Comparison of ENCODE assay signal across 17 cellular contexts in the genomic region with DNA sequence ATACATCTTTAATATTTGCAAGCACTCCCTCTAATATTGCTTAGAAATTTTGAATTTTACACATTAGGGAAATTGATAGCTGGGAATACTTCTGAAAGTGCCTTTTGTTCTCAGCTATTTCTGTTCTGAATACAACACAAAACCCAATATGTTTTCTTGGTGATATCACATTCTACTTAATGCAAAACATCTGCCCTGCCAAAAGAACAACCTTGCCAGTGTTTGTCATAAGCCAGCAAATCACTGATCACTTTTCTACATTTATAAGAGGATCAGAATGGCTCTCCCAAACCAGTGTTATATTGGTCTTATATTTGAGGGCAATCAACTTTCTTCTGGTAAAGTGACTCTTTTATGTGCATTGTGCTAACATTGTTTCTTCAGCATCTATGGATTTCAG.
DNase-seq lines count a peak whose midpoint lies in the region; ATAC-seq, FAIRE-seq and TF ChIP-seq lines count a peak whose summit lies in the region.
"Had no signal": no experiment of that assay in that cellular context is flagged by ENCODE, and none has a peak within 500 bp of the region (broad histone marks: within the 10 kb centered on the region; RNA-seq: fewer than 3 reads in every experiment).

No MANE protein-coding gene starts in this region.

- no peaks in the 10 kb centered on the region for H3K36me3 ChIP-seq in K562 (ENCODE audit: control insufficient read depth, insufficient read depth, low read length)
- H3K36me3 ChIP-seq in pancreas = no peaks in the 10 kb centered on the region
- H3K36me3 ChIP-seq: BE2C had no signal

- CTCF ChIA-PET in K562 (lab: Yijun Ruan, JAX; ENCODE audit: low intra/inter-chr PET ratio) = no interaction called here

- intact Hi-C loops in K562 (cut with micrococcal nuclease) (no loop called here), pancreas (cut with DNase I) (no loop called here)

- no peaks in the 10 kb centered on the region for H3K4me1 ChIP-seq in K562 (replicated peaks in 1 of 2; ENCODE audit: control insufficient read depth in 2 of 2, insufficient read depth in 2 of 2, low read length in 2 of 2)
- no peaks in the 10 kb centered on the region for H3K4me1 ChIP-seq in pancreas
- H3K4me1 ChIP-seq: BE2C, Caco-2 had no signal

- no peaks in the 10 kb centered on the region for H3K9me3 ChIP-seq in K562 (replicated peaks; ENCODE audit: control insufficient read depth, insufficient read depth, low read depth, low read length)
- H3K9me3 ChIP-seq in pancreas = no peaks in the 10 kb centered on the region
- H3K9me3 ChIP-seq: BE2C, Caco-2 had no signal

- no peak for ATAC-seq in K562
- no peak for ATAC-seq in pancreas
- ATAC-seq: HepG2 had no signal

- in situ Hi-C loops in K562 (cut with MboI) = no loop called here

- TF ChIP-seq RAD21 in K562 (CRISPR knock-in tag; conservative IDR thresholded peaks at IDR 0.05 in 1 of 2, IDR thresholded peaks at IDR 0.05 in 1 of 2) = no peak

- POLR2A ChIA-PET in K562 (lab: Yijun Ruan, JAX) = no interaction called here

- no peak for FAIRE-seq in K562 (lab: Jason Lieb, UNC)
- FAIRE-seq in pancreas (lab: Jason Lieb, UNC) = peak; percentile 41
- FAIRE-seq: G401.6, GM12891, H1, HepG2 had no signal

- H3K79me2 ChIP-seq in K562 (ENCODE audit: control insufficient read depth, insufficient read depth, low read length) = no peaks in the 10 kb centered on the region

- BruUV-seq in K562 (replicated peaks; lab: Mats Ljungman, UMichigan) = no TSS peak

- no peak for TF ChIP-seq POLR2A in K562 (conservative IDR thresholded peaks at IDR 0.05)

- TF ChIP-seq EP300 in K562 (IDR thresholded peaks at IDR 0.05; ENCODE audit: low read length) = no peak

- H3K27me3 ChIP-seq in K562 (ENCODE audit: control insufficient read depth in 2 of 2, insufficient read depth in 2 of 2, low read length in 2 of 2) = no peaks in the 10 kb centered on the region
- H3K27me3 ChIP-seq in pancreas = peaks cover 0 to 6% (median 0%) of the 10 kb centered on the region in 4 donors
- H3K27me3 ChIP-seq: BE2C had no signal

- no peaks in the 10 kb centered on the region for H3K9me1 ChIP-seq in K562 (ENCODE audit: control insufficient read depth, insufficient read depth, low read length)

- H3K27ac ChIP-seq in K562 (ENCODE audit: extremely low read depth, low read depth, low read length) = no peak overlapping the region
- H3K27ac ChIP-seq in pancreas = no peak overlapping the region

- no peak overlapping the region for H3K4me2 ChIP-seq in K562 (ENCODE audit: insufficient read depth, low read length)

- H3K4me3 ChIP-seq in K562 (no peak overlapping the region), pancreas (no peak overlapping the region)

- DNase-seq in NCI-H1048 (lab: John Stamatoyannopoulos, UW) (peak; percentile 32), K562 (ENCODE audit: extremely low read depth in 1 of 4, low spot score in 3 of 4) (no peak), pancreas (no peak), dermis blood vessel endothelial cell (no peak), putamen (ENCODE audit: low spot score) (no peak), mucosa of gallbladder (ENCODE audit: low spot score) (no peak)
- DNase-seq: ACHN; BE2C; C1 segment of cervical spinal cord; Caco-2; CD4-positive, CD25-positive, alpha-beta regulatory T cell; CD8-positive, alpha-beta memory T cell; H9 had no signal

- TF ChIP-seq CTCF in K562 (IDR thresholded peaks at IDR 0.05 in 2 of 3, conservative IDR thresholded peaks at IDR 0.05 in 1 of 3; ENCODE audit: insufficient read depth in 2 of 3, low read depth in 1 of 3, low read length in 3 of 3) (no peak), pancreas (IDR thresholded peaks at IDR 0.05) (no peak)

- peak overlapping the region; percentile 65; the same call in 1 of the 2 replicates for H2AFZ ChIP-seq in K562 (ENCODE audit: low read depth, low read length)

- no peak overlapping the region for H3K9ac ChIP-seq in K562 (ENCODE audit: insufficient read depth in 1 of 2, low read depth in 2 of 2, low read length in 2 of 2)

- H4K20me1 ChIP-seq in K562 (replicated peaks; ENCODE audit: control insufficient read depth, insufficient read depth, low read length) = no peaks in the 10 kb centered on the region

TF ChIP-seq in K562, 482 proteins besides CTCF, POLR2A, EP300 and RAD21:
- no peak for TF ChIP-seq BRF1 (IDR thresholded peaks at IDR 0.05; ENCODE audit: borderline replicate concordance, extremely low read depth, insufficient read length)
- TF ChIP-seq CBFA2T2 (conservative IDR thresholded peaks at IDR 0.05) = no peak
- TF ChIP-seq ZNF551 (CRISPR knock-in tag; IDR thresholded peaks at IDR 0.05) = no peak
- no peak for TF ChIP-seq BRD9 (IDR thresholded peaks at IDR 0.05; ENCODE audit: low read depth, partially characterized antibody)
- no peak for TF ChIP-seq ETV5 (CRISPR knock-in tag; IDR thresholded peaks at IDR 0.05; ENCODE audit: low read depth)
- TF ChIP-seq ZNF444 (CRISPR knock-in tag; IDR thresholded peaks at IDR 0.05) = no peak
- TF ChIP-seq POLR2H (tag; IDR thresholded peaks at IDR 0.05; ENCODE audit: low read depth) = no peak
- TF ChIP-seq, protein P1, sequence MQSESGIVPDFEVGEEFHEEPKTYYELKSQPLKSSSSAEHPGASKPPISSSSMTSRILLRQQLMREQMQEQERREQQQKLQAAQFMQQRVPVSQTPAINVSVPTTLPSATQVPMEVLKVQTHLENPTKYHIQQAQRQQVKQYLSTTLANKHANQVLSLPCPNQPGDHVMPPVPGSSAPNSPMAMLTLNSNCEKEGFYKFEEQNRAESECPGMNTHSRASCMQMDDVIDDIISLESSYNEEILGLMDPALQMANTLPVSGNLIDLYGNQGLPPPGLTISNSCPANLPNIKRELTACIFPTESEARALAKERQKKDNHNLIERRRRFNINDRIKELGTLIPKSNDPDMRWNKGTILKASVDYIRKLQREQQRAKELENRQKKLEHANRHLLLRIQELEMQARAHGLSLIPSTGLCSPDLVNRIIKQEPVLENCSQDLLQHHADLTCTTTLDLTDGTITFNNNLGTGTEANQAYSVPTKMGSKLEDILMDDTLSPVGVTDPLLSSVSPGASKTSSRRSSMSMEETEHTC (IDR thresholded peaks at IDR 0.05) = no peak
- TF ChIP-seq NR3C1 (CRISPR knock-in tag; IDR thresholded peaks at IDR 0.05) = no peak
- TF ChIP-seq KLF6 (CRISPR knock-in tag; IDR thresholded peaks at IDR 0.05; ENCODE audit: borderline replicate concordance) = no peak
- no peak for TF ChIP-seq FOS (IDR thresholded peaks at IDR 0.05; ENCODE audit: extremely low read depth, insufficient read length)
